In the genomic region with DNA sequence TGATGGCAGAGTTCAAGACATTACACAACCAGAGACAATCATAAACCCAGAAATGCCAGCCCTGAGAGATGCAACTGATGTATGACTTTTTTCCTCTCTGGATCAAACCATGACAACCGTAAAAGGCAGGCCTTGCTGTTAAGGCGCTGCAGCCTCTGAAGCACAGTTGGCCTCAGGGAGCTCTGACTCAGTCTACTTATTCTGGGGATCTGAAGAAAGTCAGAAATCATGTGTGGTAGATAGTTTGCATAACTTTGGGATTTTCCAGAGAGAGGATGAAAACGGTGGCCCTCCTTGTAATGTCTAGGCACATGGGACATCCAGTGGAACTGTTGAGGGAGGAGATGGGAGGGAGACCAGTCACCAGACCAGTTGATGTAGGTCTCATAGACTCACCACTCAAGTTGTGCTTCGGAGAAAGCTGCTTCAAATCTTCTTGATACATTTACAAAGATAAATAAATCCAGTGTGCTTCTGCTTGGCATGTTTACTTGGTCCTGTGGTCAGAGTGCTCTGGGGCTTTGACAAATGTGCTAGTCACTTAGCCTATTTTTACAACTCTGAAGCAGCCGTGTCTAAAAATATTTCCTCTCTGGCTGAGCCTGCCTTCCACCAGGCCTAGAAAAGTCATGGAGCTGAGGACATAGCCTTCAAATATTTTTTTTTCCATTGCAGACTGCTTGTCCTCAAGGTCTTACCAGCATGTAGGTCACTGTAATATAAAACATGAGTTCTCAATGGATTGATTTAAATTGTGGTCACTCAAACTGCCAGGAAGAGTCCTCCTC, we compare ENCODE assay signal across 10 cellular contexts. TPM values are rescaled to one million over a fixed set of nuclear protein-coding genes. Genes with fewer than 3 reads are reported as not detected.
DNase-seq lines count a peak whose midpoint lies in the region; ATAC-seq and TF ChIP-seq lines count a peak whose summit lies in the region.
"Had no signal": no experiment of that assay in that cellular context is flagged by ENCODE, and none has a peak within 500 bp of the region (broad histone marks: within the 10 kb centered on the region; RNA-seq: fewer than 3 reads in every experiment).

No MANE protein-coding gene starts in this region.

- no peak overlapping the region for H2AFZ ChIP-seq in H9 (ENCODE audit: low read length)

- H3K9me3 ChIP-seq in H9 (ENCODE audit: control insufficient read depth, low read depth, low read length) (peaks cover 3% of the 10 kb centered on the region), left ventricle myocardium inferior (replicated peaks) (no peaks in the 10 kb centered on the region), skeletal muscle tissue (ENCODE audit: control insufficient read depth in 3 of 3, low read length in 3 of 3) (no peaks in the 10 kb centered on the region), Peyer's patch (no peaks in the 10 kb centered on the region)

- no CpG with 5 or more reads among the region's 5 CpGs for WGBS in H9 (ENCODE audit: extremely low coverage, insufficient read length, low lambda C conversion rate)

- H3K79me2 ChIP-seq in H9 (ENCODE audit: insufficient read depth, low read length): peaks cover 8% of the 10 kb centered on the region; the same call in 1 of the 2 replicates

- H2BK120ac ChIP-seq in H9 (ENCODE audit: low read depth, low read length, poor library complexity, severe bottlenecking): no peak overlapping the region

- peaks cover 10 to 13% of the 10 kb centered on the region in 2 experiments; a peak in 4 of 5 replicates for H3K9me3 Mint-ChIP-seq in H9

- H3K23me2 ChIP-seq in H9 (ENCODE audit: insufficient read length, low read depth, low read length, poor library complexity, severe bottlenecking): no peaks in the 10 kb centered on the region

- ATAC-seq in HG03097 (IDR thresholded peaks at IDR 0.05; ENCODE audit: low FRiP score, unreplicated experiment) (no peak), HG02759 (IDR thresholded peaks at IDR 0.05; ENCODE audit: unreplicated experiment) (no peak)

- peaks cover 31 to 52% (median 43%) of the 10 kb centered on the region in 3 experiments for H3K36me3 Mint-ChIP-seq in H9 (ENCODE audit: insufficient read depth in 1 of 3, low read depth in 3 of 3)

- no peaks in the 10 kb centered on the region for H3K27me3 ChIP-seq in H9 (ENCODE audit: insufficient read depth, low read length)
- H3K27me3 ChIP-seq in left ventricle myocardium inferior (ENCODE audit: low read depth): no peaks in the 10 kb centered on the region
- no peaks in the 10 kb centered on the region for H3K27me3 ChIP-seq in skeletal muscle tissue (ENCODE audit: control insufficient read depth in 3 of 3, insufficient read depth in 3 of 3, low read length in 3 of 3)
- H3K27me3 ChIP-seq in Peyer's patch: no peaks in the 10 kb centered on the region

- no peak overlapping the region for H2BK12ac ChIP-seq in H9 (ENCODE audit: insufficient read length, low read depth, low read length)

- H3K4me3 Mint-ChIP-seq in H9: no peak overlapping the region

- H3T11ph ChIP-seq in H9 (ENCODE audit: low read length): no peak overlapping the region

- no peak for TF ChIP-seq CTCF in H9 (conservative IDR thresholded peaks at IDR 0.05)
- TF ChIP-seq CTCF in left ventricle myocardium inferior (IDR thresholded peaks at IDR 0.05; ENCODE audit: borderline replicate concordance): no peak
- no peak for TF ChIP-seq CTCF in Peyer's patch (IDR thresholded peaks at IDR 0.05)

- H2AK5ac ChIP-seq in H9 (ENCODE audit: insufficient read length, low read length): no peak overlapping the region

- peak overlapping the region in 2 of 3 experiments; percentile 19 to 24; a peak in 1 of 7 replicates for H3K27ac Mint-ChIP-seq in H9

- no peak overlapping the region for H3K23ac ChIP-seq in H9 (ENCODE audit: insufficient read length, low read depth, low read length)

- H2BK20ac ChIP-seq in H9 (ENCODE audit: low read depth, low read length, poor library complexity, severe bottlenecking): no peak overlapping the region

- peaks cover 10 to 19% of the 10 kb centered on the region in 2 experiments for H3K4me1 Mint-ChIP-seq in H9

- H2BK15ac ChIP-seq in H9 (ENCODE audit: low read depth, low read length): no peak overlapping the region

- peaks cover 12% of the 10 kb centered on the region for H3K79me1 ChIP-seq in H9 (ENCODE audit: insufficient read depth, low read depth, low read length, poor library complexity, severe bottlenecking)

- H3K36me3 ChIP-seq in left ventricle myocardium inferior (no peaks in the 10 kb centered on the region), skeletal muscle tissue (ENCODE audit: control insufficient read depth in 3 of 3, insufficient read depth in 3 of 3, low read length in 3 of 3) (no peaks in the 10 kb centered on the region), Peyer's patch (no peaks in the 10 kb centered on the region)

- H3K4me3 ChIP-seq in left ventricle myocardium inferior: peak overlapping the region; percentile 7
- peak overlapping the region; percentile 49 to 62 (median 51) for H3K4me3 ChIP-seq in skeletal muscle tissue (ENCODE audit: low read length in 3 of 3)
- H3K4me3 ChIP-seq in Peyer's patch: no peak overlapping the region

- H3K14ac ChIP-seq in H9 (ENCODE audit: insufficient read depth, low read length): no peak overlapping the region

- H4K8ac ChIP-seq in H9 (replicated peaks; ENCODE audit: insufficient read length, low read depth, low read length): no peak overlapping the region

- TF ChIP-seq POLR2A in Peyer's patch (IDR thresholded peaks at IDR 0.05): no peak

- H3K27me3 Mint-ChIP-seq in H9 (ENCODE audit: low read depth): no peaks in the 10 kb centered on the region

- no peak overlapping the region for H3K18ac ChIP-seq in H9 (ENCODE audit: insufficient read length, low read depth, low read length)

- no peak overlapping the region for H3K4ac ChIP-seq in H9 (ENCODE audit: low read depth, low read length)

- DNase-seq in H9: no peak
- peak; percentile 43 for DNase-seq in amniotic stem cell (lab: John Stamatoyannopoulos, UW)
- DNase-seq in left ventricle myocardium inferior: no peak
- no peak for DNase-seq in NCI-H226
- no peak for DNase-seq in Peyer's patch
- DNase-seq: effector CD8-positive, alpha-beta T cell; NCI-H1092 had no signal

- H2BK5ac ChIP-seq in H9 (ENCODE audit: insufficient read length, low read length): no peak overlapping the region

- H4K20me1 ChIP-seq in H9 (ENCODE audit: control insufficient read depth, insufficient read depth, insufficient read length): no peaks in the 10 kb centered on the region

- no peak overlapping the region for H3K4me2 ChIP-seq in H9 (ENCODE audit: insufficient read depth, insufficient read length, low read length)

- H3K27ac ChIP-seq in H9 (ENCODE audit: insufficient read length, low read depth, low read length) (no peak overlapping the region), left ventricle myocardium inferior (replicated peaks) (peak overlapping the region; percentile 90), skeletal muscle tissue (ENCODE audit: low read depth, low read length) (peak overlapping the region; percentile 98), Peyer's patch (peak overlapping the region in 2 of 4 donors; percentile 41 to 80)

- H3K4me1 ChIP-seq in H9 (ENCODE audit: insufficient read depth, low read length): no peaks in the 10 kb centered on the region
- peaks cover 96% of the 10 kb centered on the region for H3K4me1 ChIP-seq in left ventricle myocardium inferior
- H3K4me1 ChIP-seq in skeletal muscle tissue (ENCODE audit: control insufficient read depth in 3 of 3, insufficient read depth in 3 of 3, low read length in 3 of 3): peaks cover 60 to 88% (median 81%) of the 10 kb centered on the region in 3 donors
- H3K4me1 ChIP-seq in Peyer's patch: peaks cover 0 to 25% (median 9%) of the 10 kb centered on the region in 4 donors

- no peak overlapping the region for H4K91ac ChIP-seq in H9 (ENCODE audit: insufficient read length, low read depth, low read length)

- H4K5ac ChIP-seq in H9 (ENCODE audit: insufficient read length, low read depth, low read length): no peak overlapping the region

- H3K9ac ChIP-seq in H9 (ENCODE audit: extremely low read depth, insufficient read length, low read length) (no peak overlapping the region), skeletal muscle tissue (ENCODE audit: low read depth in 1 of 3, low read length in 3 of 3) (peak overlapping the region; percentile 55 to 77 (median 63))

- intact Hi-C loops in left ventricle myocardium inferior (cut with micrococcal nuclease): no loop called here

- no peak overlapping the region for H3K56ac ChIP-seq in H9 (ENCODE audit: insufficient read length, low read depth, low read length)

RNA-seq across cellular contexts. Expression of a gene that starts 7.5 kb away (rescaled TPM):
- total RNA-seq in H9 (2021): 44.4 and 46.6 TPM in 2 replicates
- total RNA-seq in left ventricle myocardium inferior: 238 TPM
- total RNA-seq in skeletal muscle tissue: 40.2 TPM
- 100 to 1,000 TPM; 110 to 173 (median 131) TPM for total RNA-seq in Peyer's patch

Comparison
In these comparisons a context has a peak if more than half of its experiments do, and no peak if none do; other contexts are left out.
1. H3K4me3 ChIP-seq: peak in left ventricle myocardium inferior (single experiment) and skeletal muscle tissue (3 of 3); none in Peyer's patch (0 of 4).